14 cellular contexts compared by ENCODE assay signal in genomic region chr11:123193742-123194141, GRCh38. TPM values are rescaled to one million over a fixed set of nuclear protein-coding genes. Genes with fewer than 3 reads are reported as not detected.
DNase-seq lines count a peak whose midpoint lies in the region; ATAC-seq and TF ChIP-seq lines count a peak whose summit lies in the region.
"Had no signal": no experiment of that assay in that cellular context is flagged by ENCODE, and none has a peak within 500 bp of the region (broad histone marks: within the 10 kb centered on the region; RNA-seq: fewer than 3 reads in every experiment).

No MANE protein-coding gene starts in this region.

- TF ChIP-seq CTCF in natural killer cell (IDR thresholded peaks at IDR 0.05) (no peak), epithelial cell of proximal tubule (conservative IDR thresholded peaks at IDR 0.05; ENCODE audit: low read depth, low read length) (no peak), nephron (IDR thresholded peaks at IDR 0.05; ENCODE audit: unreplicated experiment in 3 of 3) (no peak)

- H3K36me3 Mint-ChIP-seq in natural killer cell (no peaks in the 10 kb centered on the region), nephron (ENCODE audit: low read depth) (peaks cover 15% of the 10 kb centered on the region)
- no peaks in the 10 kb centered on the region for H3K36me3 Mint-ChIP-seq in natural killer cell treated with Interleukin-12 subunit alpha and Interleukin-12 subunit beta and Interleukin-15 and Interleukin-18, amount 100 ng/mL, for 72 hours

- no peaks in the 10 kb centered on the region for H3K9me3 Mint-ChIP-seq in natural killer cell
- no peaks in the 10 kb centered on the region for H3K9me3 Mint-ChIP-seq in natural killer cell treated with Interleukin-12 subunit alpha and Interleukin-12 subunit beta and Interleukin-15 and Interleukin-18, amount 100 ng/mL, for 72 hours
- no peaks in the 10 kb centered on the region for H3K9me3 Mint-ChIP-seq in nephron

- peaks cover 6 to 9% of the 10 kb centered on the region in 2 donors for H3K4me1 Mint-ChIP-seq in natural killer cell
- H3K4me1 Mint-ChIP-seq in natural killer cell treated with Interleukin-12 subunit alpha and Interleukin-12 subunit beta and Interleukin-15 and Interleukin-18, amount 100 ng/mL, for 72 hours (ENCODE audit: low read depth in 2 of 2) = peaks cover 7 to 8% of the 10 kb centered on the region in 2 donors
- H3K4me1 Mint-ChIP-seq in nephron = peaks cover 54% of the 10 kb centered on the region

- peak overlapping the region; percentile 69 for H3K4me3 ChIP-seq in epithelial cell of proximal tubule (ENCODE audit: low read depth, low read length)

- no peak overlapping the region for H3K27ac Mint-ChIP-seq in natural killer cell
- no peak overlapping the region for H3K27ac Mint-ChIP-seq in natural killer cell treated with Interleukin-12 subunit alpha and Interleukin-12 subunit beta and Interleukin-15 and Interleukin-18, amount 100 ng/mL, for 72 hours
- peak overlapping the region; percentile 83 to 96 (median 94) for H3K27ac Mint-ChIP-seq in nephron
- H3K27ac Mint-ChIP-seq: activated CD8-positive, alpha-beta T cell treated with anti-CD3 and anti-CD28 coated beads, Interleukin-2, amount 10 ng/mL, durations not matched to agents 7 days and 5 days had no signal

- intact Hi-C loops in natural killer cell (cut with micrococcal nuclease) = no loop called here

- no peak for DNase-seq in natural killer cell
- DNase-seq in natural killer cell treated with Interleukin-12 subunit alpha and Interleukin-12 subunit beta and Interleukin-15 and Interleukin-18, amount 100 ng/mL, for 72 hours (ENCODE audit: low spot score) = no peak
- DNase-seq in epithelial cell of proximal tubule (ENCODE audit: low read depth) = no peak
- no peak for DNase-seq in D341Med (ENCODE audit: low spot score)
- DNase-seq in SW480 (ENCODE audit: low spot score) = no peak
- no peak for DNase-seq in stimulated activated naive CD4-positive, alpha-beta T cell treated with Interleukin-2 at 50 U/mL for 16 hours (lab: John Stamatoyannopoulos, UW)
- DNase-seq: ACHN; activated CD8-positive, alpha-beta T cell treated with anti-CD3 and anti-CD28 coated beads, Interleukin-2, amount 10 ng/mL, durations not matched to agents 7 days and 5 days; kidney glomerular epithelial cell; NCI-H1436 treated with DMSO at 0.1 percent for 48 hours; stimulated activated CD4-positive, alpha-beta T cell treated with anti-CD3 and anti-CD28 coated beads, Interleukin-15, amount 100 ng/mL, for 24 hours; testis had no signal

- H3K4me3 Mint-ChIP-seq in natural killer cell = peak overlapping the region; percentile 4
- H3K4me3 Mint-ChIP-seq in natural killer cell treated with Interleukin-12 subunit alpha and Interleukin-12 subunit beta and Interleukin-15 and Interleukin-18, amount 100 ng/mL, for 72 hours = no peak overlapping the region
- H3K4me3 Mint-ChIP-seq in nephron = peak overlapping the region; percentile 89 to 91 (median 90)

- H3K27me3 Mint-ChIP-seq in natural killer cell (ENCODE audit: low read depth in 2 of 2) = peaks cover 50 to 66% of the 10 kb centered on the region in 2 donors
- peaks cover 58 to 64% of the 10 kb centered on the region in 2 donors for H3K27me3 Mint-ChIP-seq in natural killer cell treated with Interleukin-12 subunit alpha and Interleukin-12 subunit beta and Interleukin-15 and Interleukin-18, amount 100 ng/mL, for 72 hours
- peaks cover 42% of the 10 kb centered on the region for H3K27me3 Mint-ChIP-seq in nephron (ENCODE audit: low read depth)

- ATAC-seq in natural killer cell (peak in 1 of 3 donors; percentile 14), HG03045 (IDR thresholded peaks at IDR 0.05; ENCODE audit: unreplicated experiment) (no peak)
- ATAC-seq in natural killer cell treated with Interleukin-12 subunit alpha and Interleukin-12 subunit beta and Interleukin-15 and Interleukin-18, amount 100 ng/mL, for 72 hours = no peak
- ATAC-seq: activated CD8-positive, alpha-beta T cell treated with anti-CD3 and anti-CD28 coated beads, Interleukin-2, amount 10 ng/mL, durations not matched to agents 7 days and 5 days had no signal

RNA-seq across cellular contexts. Expression of gene CLMP, which starts 1.3 kb away (rescaled TPM):
- total RNA-seq in natural killer cell (under 1 TPM in 2 of 3 donors, not detected in 1; 0.07 to 0.45 TPM), epithelial cell of proximal tubule (19.0 and 27.7 TPM in 2 replicates)
- total RNA-seq in natural killer cell treated with Interleukin-12 subunit alpha and Interleukin-12 subunit beta and Interleukin-15 and Interleukin-18, amount 100 ng/mL, for 72 hours = not detected

Comparison
In these comparisons a context has a peak if more than half of its experiments do, and no peak if none do; other contexts are left out.
1. H3K27ac Mint-ChIP-seq: peak in nephron (3 of 3); none in natural killer cell (0 of 2) and natural killer cell treated with Interleukin-12 subunit alpha and Interleukin-12 subunit beta and Interleukin-15 and Interleukin-18, amount 100 ng/mL, for 72 hours (0 of 2).
2. RNA of gene CLMP, which starts 1.3 kb away (total RNA-seq): 19.0 to 27.7 TPM in epithelial cell of proximal tubule; 0.07 to 0.45 TPM in natural killer cell and not detected in natural killer cell treated with Interleukin-12 subunit alpha and Interleukin-12 subunit beta and Interleukin-15 and Interleukin-18, amount 100 ng/mL, for 72 hours; every median in the first group is over 10 times any median in the second.